8 cellular contexts compared by ENCODE assay signal in genomic region chr11:75429902-75430691, GRCh38. TPM values are rescaled to one million over a fixed set of nuclear protein-coding genes. Genes with fewer than 3 reads are reported as not detected.
DNase-seq lines count a peak whose midpoint lies in the region; ATAC-seq and TF ChIP-seq lines count a peak whose summit lies in the region.

No MANE protein-coding gene starts in this region.

- peak; percentile 48 for ATAC-seq in GM19467 (IDR thresholded peaks at IDR 0.05; ENCODE audit: unreplicated experiment)

- POLR2A ChIA-PET in AG04449 (lab: Yijun Ruan, JAX) = no interaction called here

- CTCF ChIA-PET in AG04449 (lab: Yijun Ruan, JAX) = interaction anchor here (0.6 to 9.2 kb wide), 11 partner anchors 9 to 151 kb away, joined by 3 to 91 read pairs (median 4); partner anchors contain the start of gene GDPD5

- TF ChIP-seq CTCF in AG04449 (IDR thresholded peaks at IDR 0.05; ENCODE audit: insufficient read depth, low read length, missing control alignments) (no peak), epithelial cell of proximal tubule (conservative IDR thresholded peaks at IDR 0.05; ENCODE audit: low read depth, low read length) (no peak)

- DNase-seq in AG04449 (ENCODE audit: low read depth, low spot score) = no peak
- DNase-seq in NCI-H460 (ENCODE audit: extremely low read depth, low read depth) = peak; percentile 58
- peak; percentile 26 for DNase-seq in activated T-cell treated with anti-CD3 and anti-CD28 coated beads for 1 hour (ENCODE audit: low read depth)
- no peak for DNase-seq in epithelial cell of proximal tubule (ENCODE audit: low read depth)
- DNase-seq in myocyte (ENCODE audit: low read depth) = peak; percentile 65
- DNase-seq in stimulated activated naive CD4-positive, alpha-beta T cell (lab: John Stamatoyannopoulos, UW) = peak; percentile 24 to 74 (median 56)
- no peak for DNase-seq in NCI-H187 treated with DMSO at 0.1 percent for 48 hours (lab: John Stamatoyannopoulos, UW)

- H3K4me3 ChIP-seq in AG04449 (ENCODE audit: low read depth, low read length) = peak overlapping the region; percentile 46
- peak overlapping the region; percentile 37 for H3K4me3 ChIP-seq in epithelial cell of proximal tubule (ENCODE audit: low read depth, low read length)

RNA-seq across cellular contexts. Expression of gene KLHL35, which starts 2.9 kb away (rescaled TPM):
- 4.3 and 4.7 TPM in 2 replicates for total RNA-seq in NCI-H460 (2014; rRNA removed; shearing (Covaris generic))
- 8.2 and 16.1 TPM in 2 replicates for polyA plus RNA-seq in NCI-H460 (2014; cell fraction: nucleus; rRNA removed)
- 1.4 and 3.3 TPM in 2 replicates for total RNA-seq in epithelial cell of proximal tubule
- total RNA-seq in myocyte = 2.6 and 4.6 TPM in 2 replicates
- 5.6 TPM for polyA plus RNA-seq in myocyte (2012)

RNA-seq across cellular contexts. Expression of gene RPS3, which starts 30.8 kb away (rescaled TPM):
- 1,462 and 1,966 TPM in 2 replicates for total RNA-seq in NCI-H460 (2014; rRNA removed; shearing (Covaris generic))
- 1,325 and 3,348 TPM in 2 replicates for polyA plus RNA-seq in NCI-H460 (2014; cell fraction: nucleus; rRNA removed)
- total RNA-seq in epithelial cell of proximal tubule (3,041 and 3,442 TPM in 2 replicates), myocyte (652 and 822 TPM in 2 replicates)
- polyA plus RNA-seq in myocyte (2012) = 1,922 TPM

Comparison
In these comparisons a context has a peak if more than half of its experiments do, and no peak if none do; other contexts are left out.
1. DNase-seq: peak in NCI-H460 (single experiment), activated T-cell treated with anti-CD3 and anti-CD28 coated beads for 1 hour (single experiment), myocyte (single experiment) and stimulated activated naive CD4-positive, alpha-beta T cell (6 of 6); none in AG04449 (single experiment), epithelial cell of proximal tubule (single experiment) and NCI-H187 treated with DMSO at 0.1 percent for 48 hours (single experiment).